In the genomic region with DNA sequence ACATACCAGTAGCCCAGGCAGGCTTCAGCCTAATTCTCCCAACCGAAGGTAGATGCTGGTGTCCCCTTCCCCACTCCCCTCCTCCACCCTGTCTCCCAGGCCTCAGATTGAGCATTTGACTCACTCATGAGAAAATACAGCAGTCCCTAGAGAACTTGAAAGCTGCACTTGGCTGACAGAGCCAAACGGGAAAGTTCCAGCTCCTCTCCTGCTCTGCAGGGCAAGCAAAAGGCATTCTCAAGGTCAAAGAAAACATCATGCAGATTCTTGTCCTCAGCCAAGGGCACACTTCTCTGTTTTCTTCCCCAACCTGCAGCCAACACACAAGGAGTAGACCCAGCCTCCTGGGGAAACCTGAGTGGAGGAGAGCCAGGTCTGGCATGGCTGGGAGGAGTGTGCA, we compare ENCODE assay signal across 18 cellular contexts.
DNase-seq lines count a peak whose midpoint lies in the region; ATAC-seq and TF ChIP-seq lines count a peak whose summit lies in the region.
"Had no signal": no experiment of that assay in that cellular context is flagged by ENCODE, and none has a peak within 500 bp of the region (broad histone marks: within the 10 kb centered on the region; RNA-seq: fewer than 3 reads in every experiment).

No MANE protein-coding gene starts in this region.

- H3K4me2 ChIP-seq in GM23338 = no peak overlapping the region
- no peak overlapping the region for H3K4me2 ChIP-seq in neuronal stem cell (ENCODE audit: insufficient read depth, low read length, poor library complexity, severe bottlenecking)
- H3K4me2 ChIP-seq: PC-9 had no signal

- no peak overlapping the region for H3K4me3 Mint-ChIP-seq in CD4-positive, alpha-beta T cell
- H3K4me3 Mint-ChIP-seq in GM23338 = no peak overlapping the region
- no peak overlapping the region for H3K4me3 Mint-ChIP-seq in chondrocyte (ENCODE audit: unreplicated experiment)

- no peaks in the 10 kb centered on the region for H3K9me3 ChIP-seq in CD4-positive, alpha-beta T cell (ENCODE audit: control insufficient read depth, low read length)
- no peaks in the 10 kb centered on the region for H3K9me3 ChIP-seq in neuronal stem cell (replicated peaks in 1 of 2; ENCODE audit: control insufficient read depth in 2 of 2, insufficient read depth in 1 of 2, low read depth in 1 of 2, low read length in 2 of 2)
- H3K9me3 ChIP-seq: heart left ventricle had no signal

- peaks cover 2% of the 10 kb centered on the region for H3K79me1 ChIP-seq in neuronal stem cell (ENCODE audit: low read depth, low read length)

- H3K4me3 ChIP-seq in GM23338 = no peak overlapping the region
- H3K4me3 ChIP-seq in neuronal stem cell (ENCODE audit: low read length in 2 of 2) = no peak overlapping the region
- H3K4me3 ChIP-seq: heart left ventricle, PC-9 had no signal

- H3F3A ChIP-seq in GM23338 (replicated peaks; ENCODE audit: low read depth) = peaks cover 15% of the 10 kb centered on the region; the same call in 1 of the 2 replicates

- H4K91ac ChIP-seq in neuronal stem cell (ENCODE audit: low read depth, low read length, poor library complexity) = no peak overlapping the region

- H3K79me2 ChIP-seq in GM23338 (replicated peaks; ENCODE audit: insufficient read depth) = no peaks in the 10 kb centered on the region

- H3K27ac Mint-ChIP-seq in CD4-positive, alpha-beta T cell = peak overlapping the region; percentile 86
- H3K27ac Mint-ChIP-seq in GM23338 (peak overlapping the region; percentile 68; the same call in 1 of the 2 replicates), chondrocyte (ENCODE audit: unreplicated experiment) (peak overlapping the region; percentile 88)

- H3K27me3 ChIP-seq in CD4-positive, alpha-beta T cell (ENCODE audit: control insufficient read depth, insufficient read depth, low read length) = no peaks in the 10 kb centered on the region
- no peaks in the 10 kb centered on the region for H3K27me3 ChIP-seq in GM23338 (ENCODE audit: insufficient read depth)
- no peaks in the 10 kb centered on the region for H3K27me3 ChIP-seq in neuronal stem cell (ENCODE audit: control insufficient read depth in 3 of 3, insufficient read depth in 3 of 3, low read depth in 1 of 3, low read length in 3 of 3)
- H3K27me3 ChIP-seq: heart left ventricle had no signal

- no peak overlapping the region for H2BK12ac ChIP-seq in neuronal stem cell (ENCODE audit: low read length)

- H3K36me3 ChIP-seq in GM23338 (ENCODE audit: insufficient read depth) (no peaks in the 10 kb centered on the region), neuronal stem cell (replicated peaks in 1 of 2; ENCODE audit: control insufficient read depth in 2 of 2, insufficient read depth in 2 of 2, low read length in 2 of 2) (no peaks in the 10 kb centered on the region)
- H3K36me3 ChIP-seq: heart left ventricle had no signal

- H2AFZ ChIP-seq in GM23338 (peak overlapping the region; percentile 83), neuronal stem cell (ENCODE audit: low read length) (peak overlapping the region; percentile 15)
- H2AFZ ChIP-seq: PC-9 had no signal

- WGBS in neuronal stem cell (ENCODE audit: extremely low coverage in 2 of 2, insufficient read length in 2 of 2, insufficient replicate concordance in 1 of 2), 2 donors = no CpG with 5 or more reads among the region's 2 CpGs

- no peak overlapping the region for H4K8ac ChIP-seq in neuronal stem cell (ENCODE audit: low read depth, low read length)

- H3K14ac ChIP-seq in neuronal stem cell (ENCODE audit: low read length) = no peak overlapping the region

- no peaks in the 10 kb centered on the region for H3K9me2 ChIP-seq in GM23338 (ENCODE audit: insufficient read depth)

- peaks cover 90% of the 10 kb centered on the region for H3K4me1 Mint-ChIP-seq in CD4-positive, alpha-beta T cell (ENCODE audit: low read depth)
- H3K4me1 Mint-ChIP-seq in GM23338 (peaks cover 70% of the 10 kb centered on the region), chondrocyte (ENCODE audit: low read depth) (peaks cover 48% of the 10 kb centered on the region)

- no peak overlapping the region for H3K27ac ChIP-seq in CD4-positive, alpha-beta T cell (ENCODE audit: low read depth, low read length)
- no peak overlapping the region; the same call in 1 of the 2 replicates for H3K27ac ChIP-seq in GM23338 (ENCODE audit: low read depth)
- H3K27ac ChIP-seq in neuronal stem cell (replicated peaks; ENCODE audit: low read length) = no peak overlapping the region
- H3K27ac ChIP-seq: PC-9, VCaP had no signal

- H2BK120ac ChIP-seq in neuronal stem cell (ENCODE audit: low read depth, low read length) = no peak overlapping the region

- POLR2A ChIA-PET in CD4-positive, alpha-beta T cell (lab: Charles Lee) = interaction anchor here (2.6 to 3.3 kb wide), 2 partner anchors 34 to 100 kb away, joined by 19 to 40 read pairs; a partner anchor contains a TSS

- no peak overlapping the region for H3K4ac ChIP-seq in neuronal stem cell (ENCODE audit: low read length)

- H3K9me3 Mint-ChIP-seq in CD4-positive, alpha-beta T cell = no peaks in the 10 kb centered on the region
- H3K9me3 Mint-ChIP-seq in GM23338 = no peaks in the 10 kb centered on the region
- no peaks in the 10 kb centered on the region for H3K9me3 Mint-ChIP-seq in chondrocyte (ENCODE audit: low read depth)

- H3K27me3 Mint-ChIP-seq in CD4-positive, alpha-beta T cell = no peaks in the 10 kb centered on the region
- peaks cover 25% of the 10 kb centered on the region for H3K27me3 Mint-ChIP-seq in GM23338 (ENCODE audit: insufficient read depth, low read depth, poor library complexity)
- H3K27me3 Mint-ChIP-seq in chondrocyte (ENCODE audit: low read depth) = no peaks in the 10 kb centered on the region

- no peak for TF ChIP-seq CTCF in CD4-positive, alpha-beta T cell (IDR thresholded peaks at IDR 0.05)
- no peak for TF ChIP-seq CTCF in GM23338 (conservative IDR thresholded peaks at IDR 0.05; ENCODE audit: low read depth in 2 of 2)
- no peak for TF ChIP-seq CTCF in chondrocyte (IDR thresholded peaks at IDR 0.05)

- no peak for DNase-seq in CD4-positive, alpha-beta T cell
- DNase-seq in GM23338 (ENCODE audit: low spot score) = no peak
- DNase-seq in chondrocyte (ENCODE audit: low spot score) = no peak
- DNase-seq in neuronal stem cell (ENCODE audit: low spot score) = no peak
- no peak for DNase-seq in effector CD8-positive, alpha-beta T cell (lab: John Stamatoyannopoulos, UW)
- no peak for DNase-seq in NAMALWA (ENCODE audit: low spot score)
- DNase-seq in effector CD4-positive, alpha-beta T cell = no peak
- DNase-seq: C1 segment of cervical spinal cord, cerebellar nuclear complex, EL, heart left ventricle, KBM-7, kidney glomerular epithelial cell, NCI-H524, PC-9 had no signal

- no peak overlapping the region for H2AK5ac ChIP-seq in neuronal stem cell (ENCODE audit: low read depth, low read length)

- no peaks in the 10 kb centered on the region for H3K36me3 Mint-ChIP-seq in CD4-positive, alpha-beta T cell (ENCODE audit: low read depth)
- H3K36me3 Mint-ChIP-seq in GM23338 (ENCODE audit: low read depth) (no peaks in the 10 kb centered on the region), chondrocyte (ENCODE audit: low read depth) (no peaks in the 10 kb centered on the region)

- CTCF ChIA-PET in CD4-positive, alpha-beta T cell (lab: Charles Lee) = interaction anchor here (1.3 to 4.3 kb wide), 3 partner anchors 10 to 19 kb away, joined by 3 to 24 read pairs (median 4); no protein-coding TSS in a partner anchor

- no peak overlapping the region for H3K23ac ChIP-seq in neuronal stem cell (ENCODE audit: low read depth, low read length, poor library complexity)

- H2BK15ac ChIP-seq in neuronal stem cell (ENCODE audit: low read length) = no peak overlapping the region

- no peak for ATAC-seq in CD4-positive, alpha-beta T cell (ENCODE audit: poor library complexity)
- no peak for ATAC-seq in GM23338
- ATAC-seq in HG02885 (IDR thresholded peaks at IDR 0.05; ENCODE audit: poor library complexity, unreplicated experiment) = no peak
- ATAC-seq: esophagus mucosa, heart left ventricle had no signal

- intact Hi-C loops in CD4-positive, alpha-beta T cell (cut with DNase I, micrococcal nuclease) = no loop called here

- H2BK5ac ChIP-seq in neuronal stem cell (ENCODE audit: low read length) = peak overlapping the region; percentile 40

- no peaks in the 10 kb centered on the region for H4K20me1 ChIP-seq in GM23338 (replicated peaks; ENCODE audit: insufficient read depth)

- peaks cover 74% of the 10 kb centered on the region for H3K4me1 ChIP-seq in GM23338 (ENCODE audit: insufficient read depth)
- H3K4me1 ChIP-seq in neuronal stem cell (ENCODE audit: control insufficient read depth in 2 of 2, insufficient read depth in 1 of 2, low read depth in 1 of 2, low read length in 2 of 2) = peaks cover 32 to 63% of the 10 kb centered on the region in 2 donors

- no peak overlapping the region for H3K9ac ChIP-seq in neuronal stem cell (ENCODE audit: low read depth, low read length, poor library complexity)

- no peak overlapping the region for H3K18ac ChIP-seq in neuronal stem cell (ENCODE audit: low read length)

TF ChIP-seq in GM23338, 12 proteins besides CTCF, POLR2A, EP300 and RAD21 (continues in another document):
- TF ChIP-seq NANOG (IDR thresholded peaks at IDR 0.05; ENCODE audit: borderline replicate concordance) = no peak
- TF ChIP-seq, protein P1, sequence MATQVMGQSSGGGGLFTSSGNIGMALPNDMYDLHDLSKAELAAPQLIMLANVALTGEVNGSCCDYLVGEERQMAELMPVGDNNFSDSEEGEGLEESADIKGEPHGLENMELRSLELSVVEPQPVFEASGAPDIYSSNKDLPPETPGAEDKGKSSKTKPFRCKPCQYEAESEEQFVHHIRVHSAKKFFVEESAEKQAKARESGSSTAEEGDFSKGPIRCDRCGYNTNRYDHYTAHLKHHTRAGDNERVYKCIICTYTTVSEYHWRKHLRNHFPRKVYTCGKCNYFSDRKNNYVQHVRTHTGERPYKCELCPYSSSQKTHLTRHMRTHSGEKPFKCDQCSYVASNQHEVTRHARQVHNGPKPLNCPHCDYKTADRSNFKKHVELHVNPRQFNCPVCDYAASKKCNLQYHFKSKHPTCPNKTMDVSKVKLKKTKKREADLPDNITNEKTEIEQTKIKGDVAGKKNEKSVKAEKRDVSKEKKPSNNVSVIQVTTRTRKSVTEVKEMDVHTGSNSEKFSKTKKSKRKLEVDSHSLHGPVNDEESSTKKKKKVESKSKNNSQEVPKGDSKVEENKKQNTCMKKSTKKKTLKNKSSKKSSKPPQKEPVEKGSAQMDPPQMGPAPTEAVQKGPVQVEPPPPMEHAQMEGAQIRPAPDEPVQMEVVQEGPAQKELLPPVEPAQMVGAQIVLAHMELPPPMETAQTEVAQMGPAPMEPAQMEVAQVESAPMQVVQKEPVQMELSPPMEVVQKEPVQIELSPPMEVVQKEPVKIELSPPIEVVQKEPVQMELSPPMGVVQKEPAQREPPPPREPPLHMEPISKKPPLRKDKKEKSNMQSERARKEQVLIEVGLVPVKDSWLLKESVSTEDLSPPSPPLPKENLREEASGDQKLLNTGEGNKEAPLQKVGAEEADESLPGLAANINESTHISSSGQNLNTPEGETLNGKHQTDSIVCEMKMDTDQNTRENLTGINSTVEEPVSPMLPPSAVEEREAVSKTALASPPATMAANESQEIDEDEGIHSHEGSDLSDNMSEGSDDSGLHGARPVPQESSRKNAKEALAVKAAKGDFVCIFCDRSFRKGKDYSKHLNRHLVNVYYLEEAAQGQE (IDR thresholded peaks at IDR 0.05; ENCODE audit: unreplicated experiment) = no peak
- TF ChIP-seq JUNB (IDR thresholded peaks at IDR 0.05; ENCODE audit: unreplicated experiment) = no peak
- no peak for TF ChIP-seq STAT1 (IDR thresholded peaks at IDR 0.05; ENCODE audit: unreplicated experiment)
- TF ChIP-seq ZNF331 (CRISPR knock-in tag; IDR thresholded peaks at IDR 0.05; ENCODE audit: low read depth) = no peak
